Comparison of ENCODE assay signal across 12 cellular contexts in genomic region chr2:7450188-7451156, GRCh38.
DNase-seq lines count a peak whose midpoint lies in the region; ATAC-seq, FAIRE-seq and TF ChIP-seq lines count a peak whose summit lies in the region.
"Had no signal": no experiment of that assay in that cellular context is flagged by ENCODE, and none has a peak within 500 bp of the region (broad histone marks: within the 10 kb centered on the region; RNA-seq: fewer than 3 reads in every experiment).

No MANE protein-coding gene starts in this region.

- no peak for TF ChIP-seq CTCF in mucosa of descending colon (IDR thresholded peaks at IDR 0.05)
- TF ChIP-seq CTCF in HepG2 (CRISPR knock-in tag; IDR thresholded peaks at IDR 0.05): no peak

- TF ChIP-seq EP300 in HepG2 (IDR thresholded peaks at IDR 0.05; ENCODE audit: low read depth in 2 of 2, low read length in 2 of 2) (no peak), HepG2 (CRISPR knock-in tag; IDR thresholded peaks at IDR 0.05; ENCODE audit: borderline replicate concordance) (no peak)

- intact Hi-C loops in mucosa of descending colon (cut with DNase I, micrococcal nuclease) (no loop called here), HepG2 (cut with micrococcal nuclease; ENCODE audit: unreplicated experiment) (no loop called here)

- H3K4me3 ChIP-seq in mucosa of descending colon (no peak overlapping the region), HepG2 (replicated peaks in 1 of 3; ENCODE audit: insufficient read depth in 1 of 3, low read depth in 2 of 3, low read length in 3 of 3) (no peak overlapping the region)
- H3K4me3 ChIP-seq: GM23248, pancreas, thyroid gland had no signal

- no peak for FAIRE-seq in HepG2 (lab: Jason Lieb, UNC)
- FAIRE-seq: pancreas had no signal

- no peak for TF ChIP-seq POLR2A in HepG2 (IDR thresholded peaks at IDR 0.05; ENCODE audit: insufficient read depth in 1 of 2, low read depth in 2 of 2, low read length in 2 of 2)

- peaks cover 92% of the 10 kb centered on the region for H3K4me1 Mint-ChIP-seq in activated T-cell treated with anti-CD3 and anti-CD28 coated beads, Interleukin-2, amount 50 U/mL, for 72 hours (ENCODE audit: low read depth)
- H3K4me1 Mint-ChIP-seq in stimulated activated naive CD8-positive, alpha-beta T cell treated with anti-CD3 and anti-CD28 coated beads, Interleukin-15, amount 100 ng/mL, for 72 hours: peaks cover 92% of the 10 kb centered on the region

- no peaks in the 10 kb centered on the region for H3K27me3 Mint-ChIP-seq in activated T-cell treated with anti-CD3 and anti-CD28 coated beads, Interleukin-2, amount 50 U/mL, for 72 hours (ENCODE audit: low read depth)
- no peaks in the 10 kb centered on the region for H3K27me3 Mint-ChIP-seq in stimulated activated naive CD8-positive, alpha-beta T cell treated with anti-CD3 and anti-CD28 coated beads, Interleukin-15, amount 100 ng/mL, for 72 hours

- no peaks in the 10 kb centered on the region for H4K20me1 ChIP-seq in HepG2 (ENCODE audit: insufficient read depth, low read length)

- H3K9me3 ChIP-seq in mucosa of descending colon (no peaks in the 10 kb centered on the region), HepG2 (ENCODE audit: low read length) (no peaks in the 10 kb centered on the region)
- H3K9me3 ChIP-seq: pancreas, thyroid gland had no signal

- no peak overlapping the region for H3K4me2 ChIP-seq in HepG2 (ENCODE audit: low read depth, low read length)

- WGBS in HepG2 (ENCODE audit: low lambda C conversion rate): 18% methylated on average over 15 of the region's 15 CpGs

- H3K27me3 ChIP-seq in HepG2 (ENCODE audit: control insufficient read depth in 1 of 2, insufficient read depth in 2 of 2, low read length in 2 of 2): peaks cover 0 to 8% of the 10 kb centered on the region in 2 experiments; a peak in 3 of 5 replicates
- H3K27me3 ChIP-seq: pancreas, thyroid gland had no signal

- POLR2A ChIA-PET in HepG2 (lab: Yijun Ruan, JAX): no interaction called here

- BruUV-seq in HepG2 (replicated peaks; lab: Mats Ljungman, UMichigan): no TSS peak

- DNase-seq in activated CD4-positive, alpha-beta T cell treated with anti-CD3 and anti-CD28 coated beads for 4 hours: peak; percentile 58 to 63
- no peak for DNase-seq in activated CD4-positive, alpha-beta T cell treated with anti-CD3 and anti-CD28 coated beads for 1 hour
- peak; percentile 79 to 86 for DNase-seq in activated T-cell treated with anti-CD3 and anti-CD28 coated beads, Interleukin-2, amount 50 U/mL, for 72 hours
- no peak for DNase-seq in mucosa of descending colon
- DNase-seq in stimulated activated naive CD8-positive, alpha-beta T cell treated with anti-CD3 and anti-CD28 coated beads, Interleukin-15, amount 100 ng/mL, for 72 hours: peak; percentile 80 to 89
- DNase-seq in HepG2 (ENCODE audit: low spot score): no peak
- no peak for DNase-seq in NCI-H1436 (lab: John Stamatoyannopoulos, UW)
- DNase-seq: GM23248, pancreas, thyroid gland had no signal

- no peak overlapping the region for H3K27ac ChIP-seq in HepG2 (ENCODE audit: extremely low read length, insufficient read depth, low read length)
- H3K27ac ChIP-seq: GM23248, pancreas, thyroid gland had no signal

- H3K4me1 ChIP-seq in mucosa of descending colon (ENCODE audit: low read depth): no peaks in the 10 kb centered on the region
- H3K4me1 ChIP-seq in HepG2 (ENCODE audit: insufficient read depth, low read length): no peaks in the 10 kb centered on the region
- H3K4me1 ChIP-seq: pancreas, thyroid gland had no signal

- CTCF ChIA-PET in HepG2 (lab: Yijun Ruan, JAX; ENCODE audit: low intra/inter-chr PET ratio, low total read pairs): no interaction called here

- H2AFZ ChIP-seq in HepG2 (ENCODE audit: low read length): no peak overlapping the region
- H2AFZ ChIP-seq: GM23248 had no signal

- H3K79me2 ChIP-seq in HepG2 (ENCODE audit: insufficient read depth, low read length): no peaks in the 10 kb centered on the region

- peaks cover 4% of the 10 kb centered on the region in 2 donors for H3K9me3 Mint-ChIP-seq in activated T-cell treated with anti-CD3 and anti-CD28 coated beads, Interleukin-2, amount 50 U/mL, for 72 hours
- H3K9me3 Mint-ChIP-seq in stimulated activated naive CD8-positive, alpha-beta T cell treated with anti-CD3 and anti-CD28 coated beads, Interleukin-15, amount 100 ng/mL, for 72 hours: peaks cover 0 to 19% of the 10 kb centered on the region in 2 donors

- in situ Hi-C loops in HepG2 (cut with HindIII; ENCODE audit: extremely low pct_ligation_motif_present, low pct_unique_long_range_greater_than_20kb): no loop called here

- ATAC-seq in activated T-cell treated with anti-CD3 and anti-CD28 coated beads, Interleukin-2, amount 50 U/mL, for 72 hours (replicated peaks in 1 of 2): peak; percentile 86 to 90
- ATAC-seq in mucosa of descending colon: peak; percentile 53
- peak; percentile 81 for ATAC-seq in stimulated activated naive CD8-positive, alpha-beta T cell treated with anti-CD3 and anti-CD28 coated beads, Interleukin-15, amount 100 ng/mL, for 72 hours
- no peak for ATAC-seq in HepG2
- no peak for ATAC-seq in GM21367 (IDR thresholded peaks at IDR 0.05; ENCODE audit: unreplicated experiment)
- ATAC-seq: Panc1, pancreas had no signal

- peak overlapping the region; percentile 99 for H3K27ac Mint-ChIP-seq in activated T-cell treated with anti-CD3 and anti-CD28 coated beads, Interleukin-2, amount 50 U/mL, for 72 hours
- peak overlapping the region; percentile 99 for H3K27ac Mint-ChIP-seq in stimulated activated naive CD8-positive, alpha-beta T cell treated with anti-CD3 and anti-CD28 coated beads, Interleukin-15, amount 100 ng/mL, for 72 hours

- H3K36me3 ChIP-seq in mucosa of descending colon (ENCODE audit: low read depth): no peaks in the 10 kb centered on the region
- no peaks in the 10 kb centered on the region for H3K36me3 ChIP-seq in HepG2 (replicated peaks in 1 of 2; ENCODE audit: control insufficient read depth in 1 of 2, insufficient read depth in 2 of 2, low read length in 2 of 2)
- H3K36me3 ChIP-seq: pancreas, thyroid gland had no signal

- no peak for TF ChIP-seq RAD21 in HepG2 (CRISPR knock-in tag; IDR thresholded peaks at IDR 0.05)

- peak overlapping the region; percentile 72 to 75 for H3K4me3 Mint-ChIP-seq in activated T-cell treated with anti-CD3 and anti-CD28 coated beads, Interleukin-2, amount 50 U/mL, for 72 hours
- H3K4me3 Mint-ChIP-seq in stimulated activated naive CD8-positive, alpha-beta T cell treated with anti-CD3 and anti-CD28 coated beads, Interleukin-15, amount 100 ng/mL, for 72 hours: peak overlapping the region; percentile 90 to 93

- H3K9ac ChIP-seq in HepG2 (ENCODE audit: insufficient read depth, low read depth, low read length): no peak overlapping the region
- H3K9ac ChIP-seq: GM23248 had no signal

- H3K36me3 Mint-ChIP-seq in activated T-cell treated with anti-CD3 and anti-CD28 coated beads, Interleukin-2, amount 50 U/mL, for 72 hours (ENCODE audit: insufficient read depth in 2 of 2): peaks cover 8 to 28% of the 10 kb centered on the region in 2 donors

TF ChIP-seq in HepG2, 621 proteins besides CTCF, POLR2A, EP300 and RAD21 (continues in another document):
- no peak for TF ChIP-seq ZNF782 (CRISPR knock-in tag; IDR thresholded peaks at IDR 0.05; ENCODE audit: borderline replicate concordance)
- no peak for TF ChIP-seq ZBTB7B (CRISPR knock-in tag; IDR thresholded peaks at IDR 0.05)
- TF ChIP-seq ZNF20 (CRISPR knock-in tag; IDR thresholded peaks at IDR 0.05): no peak
- TF ChIP-seq SKIL (CRISPR knock-in tag; IDR thresholded peaks at IDR 0.05; ENCODE audit: borderline replicate concordance): no peak
- TF ChIP-seq ARID5B (CRISPR knock-in tag; IDR thresholded peaks at IDR 0.05): no peak

Comparison
In these comparisons a context has a peak if more than half of its experiments do, and no peak if none do; other contexts are left out.
1. DNase-seq: peak in activated CD4-positive, alpha-beta T cell treated with anti-CD3 and anti-CD28 coated beads for 4 hours (2 of 2), activated T-cell treated with anti-CD3 and anti-CD28 coated beads, Interleukin-2, amount 50 U/mL, for 72 hours (2 of 2) and stimulated activated naive CD8-positive, alpha-beta T cell treated with anti-CD3 and anti-CD28 coated beads, Interleukin-15, amount 100 ng/mL, for 72 hours (2 of 2); none in activated CD4-positive, alpha-beta T cell treated with anti-CD3 and anti-CD28 coated beads for 1 hour (single experiment), mucosa of descending colon (0 of 3), HepG2 (single experiment) and NCI-H1436 (single experiment).
2. ATAC-seq: peak in activated T-cell treated with anti-CD3 and anti-CD28 coated beads, Interleukin-2, amount 50 U/mL, for 72 hours (2 of 2), mucosa of descending colon (single experiment) and stimulated activated naive CD8-positive, alpha-beta T cell treated with anti-CD3 and anti-CD28 coated beads, Interleukin-15, amount 100 ng/mL, for 72 hours (single experiment); none in HepG2 (single experiment) and GM21367 (single experiment).